In genomic region chr10:86943316-86944030, GRCh38 we compare ENCODE assay signal across 17 cellular contexts. TPM values are rescaled to one million over a fixed set of nuclear protein-coding genes. Genes with fewer than 3 reads are reported as not detected.
A peak's percentile ranks its signal among the peaks of the same experiment; 100 is the strongest.
DNase-seq lines count a peak whose midpoint lies in the region; ATAC-seq, FAIRE-seq and TF ChIP-seq lines count a peak whose summit lies in the region.
"Had no signal": no experiment of that assay in that cellular context is flagged by ENCODE, and none has a peak within 500 bp of the region (broad histone marks: within the 10 kb centered on the region; RNA-seq: fewer than 3 reads in every experiment).

No MANE protein-coding gene starts in this region.

- H3K9me3 Mint-ChIP-seq in activated naive CD4-positive, alpha-beta T cell treated with anti-CD3 and anti-CD28 coated beads, Interleukin-2, amount 10 ng/mL, durations not matched to agents 7 days and 5 days = no peaks in the 10 kb centered on the region

- H2AK5ac ChIP-seq in H1 (ENCODE audit: low read depth, low read length) = no peak overlapping the region

- H2BK12ac ChIP-seq in H1 (ENCODE audit: low read depth, low read length) = no peak overlapping the region

- peak overlapping the region; percentile 44; the same call in 1 of the 2 replicates for H2BK5ac ChIP-seq in H1 (ENCODE audit: low read depth, low read length)

- no peak for TF ChIP-seq RAD21 in H1 (IDR thresholded peaks at IDR 0.05 in 1 of 2, conservative IDR thresholded peaks at IDR 0.05 in 1 of 2; ENCODE audit: low read depth in 2 of 2, low read length in 2 of 2)

- H2AFZ ChIP-seq in H1 (ENCODE audit: low read length) = no peak overlapping the region

- H3K79me1 ChIP-seq in H1 (ENCODE audit: low read depth, low read length) = no peaks in the 10 kb centered on the region

- H3K27me3 Mint-ChIP-seq in activated naive CD4-positive, alpha-beta T cell treated with anti-CD3 and anti-CD28 coated beads, Interleukin-2, amount 10 ng/mL, durations not matched to agents 7 days and 5 days = peaks cover 13% of the 10 kb centered on the region

- no peak overlapping the region for H2BK20ac ChIP-seq in H1 (ENCODE audit: low read length)

- 96% methylated on average over 30 of the region's 30 CpGs; no CpG with 5 or more reads in 1 of the 2 experiments for WGBS in H1 (ENCODE audit: extremely low coverage in 1 of 2, insufficient coverage in 1 of 2, insufficient read length in 1 of 2, insufficient replicate concordance in 2 of 2, low coverage in 1 of 2, low lambda C conversion rate in 2 of 2, missing lambda C conversion rate in 1 of 2), 2 experiments
- WGBS in testis, 2 donors = 65 to 69% methylated on average over 27 to 30 of the region's 30 CpGs

- CTCF ChIA-PET in activated naive CD4-positive, alpha-beta T cell treated with anti-CD3 and anti-CD28 coated beads, Interleukin-2, amount 10 ng/mL, durations not matched to agents 7 days and 5 days (lab: Charles Lee) = interaction anchor here (0.8 to 3.2 kb wide), 4 partner anchors 13 to 23 kb away, joined by 3 to 14 read pairs (median 3); partner anchors contain the start of gene MMRN2
- CTCF ChIA-PET in H1 (lab: Charles Lee; ENCODE audit: partially characterized antibody) = interaction anchor here (0.9 to 26.4 kb wide), 16 partner anchors 9 to 258 kb away, joined by 3 to 975 read pairs (median 4); partner anchors contain the start of genes ADIRF, MMRN2 and SNCG

- H4K91ac ChIP-seq in H1 (replicated peaks; ENCODE audit: insufficient read length, low read length) = peak overlapping the region; percentile 47

- FAIRE-seq in H1 (lab: Jason Lieb, UNC) = no peak

- intact Hi-C loops in testis (cut with DNase I; ENCODE audit: low total_unique reads) = no loop called here

- peak overlapping the region; percentile 1 for H2BK15ac ChIP-seq in H1 (ENCODE audit: low read length)

- H3K27ac ChIP-seq in H1 (ENCODE audit: low read depth, low read length) (no peak overlapping the region), testis (no peak overlapping the region)

- H3K14ac ChIP-seq in H1 (ENCODE audit: insufficient read length) = no peak overlapping the region

- H3K18ac ChIP-seq in H1 (ENCODE audit: extremely low read depth, low read length) = no peak overlapping the region

- peaks cover 2 to 5% (median 3%) of the 10 kb centered on the region in 4 experiments; a peak in 6 of 7 replicates for H3K4me1 ChIP-seq in H1 (replicated peaks in 1 of 4; ENCODE audit: control insufficient read depth in 3 of 4, insufficient read depth in 4 of 4, low read length in 3 of 4)
- H3K4me1 ChIP-seq in testis = peaks cover 22% of the 10 kb centered on the region

- no peak overlapping the region for H3K23ac ChIP-seq in H1 (ENCODE audit: insufficient read length)

- TF ChIP-seq CTCF in H1 (IDR thresholded peaks at IDR 0.05; ENCODE audit: control extremely low read depth in 1 of 3, insufficient read depth in 1 of 3, low read depth in 1 of 3, low read length in 3 of 3) (no peak), testis (IDR thresholded peaks at IDR 0.05) (no peak)

- H2BK120ac ChIP-seq in H1 (replicated peaks; ENCODE audit: low read depth, low read length) = no peak overlapping the region

- H3K4me2 ChIP-seq in H1 (ENCODE audit: insufficient read depth in 1 of 2, low read depth in 2 of 2, low read length in 2 of 2) = no peak overlapping the region

- TF ChIP-seq POLR2A in H1 (IDR thresholded peaks at IDR 0.05; ENCODE audit: control extremely low read depth in 1 of 2, low read depth in 2 of 2, low read length in 2 of 2) = no peak
- TF ChIP-seq POLR2A in testis (IDR thresholded peaks at IDR 0.05) = no peak

- H3K4ac ChIP-seq in H1 (replicated peaks; ENCODE audit: insufficient read length, low read depth, low read length) = no peak overlapping the region

- H3K36me3 ChIP-seq in H1 (ENCODE audit: control insufficient read depth in 2 of 4, insufficient read depth in 4 of 4, low read length in 3 of 4) (no peaks in the 10 kb centered on the region), testis (ENCODE audit: low read depth, missing control alignments) (no peaks in the 10 kb centered on the region)

- no peak overlapping the region for H3K27ac Mint-ChIP-seq in activated naive CD4-positive, alpha-beta T cell treated with anti-CD3 and anti-CD28 coated beads, Interleukin-2, amount 10 ng/mL, durations not matched to agents 7 days and 5 days
- H3K27ac Mint-ChIP-seq: IgD-negative memory B cell had no signal

- peaks cover 34% of the 10 kb centered on the region for H3K4me1 Mint-ChIP-seq in activated naive CD4-positive, alpha-beta T cell treated with anti-CD3 and anti-CD28 coated beads, Interleukin-2, amount 10 ng/mL, durations not matched to agents 7 days and 5 days
- H3K4me1 Mint-ChIP-seq: CD14-positive monocyte had no signal

- no peaks in the 10 kb centered on the region for H3K79me2 ChIP-seq in H1 (ENCODE audit: control insufficient read depth in 1 of 2, insufficient read depth in 2 of 2, low read length in 2 of 2)

- no peak overlapping the region for H3K56ac ChIP-seq in H1 (replicated peaks; ENCODE audit: insufficient read length, low read depth, low read length)

- H4K8ac ChIP-seq in H1 (ENCODE audit: extremely low read depth, insufficient read depth, low read length) = no peak overlapping the region

- H3K9me3 ChIP-seq in H1 (ENCODE audit: insufficient read depth in 2 of 2, low read depth in 1 of 2, low read length in 1 of 2) = no peaks in the 10 kb centered on the region
- H3K9me3 ChIP-seq in testis = no peaks in the 10 kb centered on the region

- peak; percentile 17 for DNase-seq in activated naive CD4-positive, alpha-beta T cell treated with anti-CD3 and anti-CD28 coated beads, Interleukin-2, amount 10 ng/mL, durations not matched to agents 7 days and 5 days
- no peak for DNase-seq in activated naive CD4-positive, alpha-beta T cell (lab: John Stamatoyannopoulos, UW)
- DNase-seq in H1 (ENCODE audit: low read depth in 1 of 2, low spot score in 2 of 2) = no peak
- peak; percentile 86 for DNase-seq in mesenteric fat pad (ENCODE audit: low spot score)
- DNase-seq in testis = no peak
- no peak for DNase-seq in middle frontal gyrus (ENCODE audit: extremely low spot score, low spot score)
- DNase-seq in NCI-H2227 (lab: John Stamatoyannopoulos, UW; ENCODE audit: unreplicated experiment) = no peak
- DNase-seq: COR-L47, NCI-H1417, NCI-H2029, NCI-H2171 treated with DMSO at 0.1 percent for 48 hours, NCI-H510A treated with DMSO at 0.1 percent for 48 hours had no signal

- H3K27me3 ChIP-seq in H1 (replicated peaks in 1 of 4; ENCODE audit: control insufficient read depth in 3 of 4, extremely low read depth in 1 of 4, insufficient read depth in 3 of 4, low read length in 3 of 4) (peaks cover 0 to 1% (median 0%) of the 10 kb centered on the region in 4 experiments; a peak in 2 of 7 replicates), testis (no peaks in the 10 kb centered on the region)

- no peak overlapping the region for H3K4me3 Mint-ChIP-seq in activated naive CD4-positive, alpha-beta T cell treated with anti-CD3 and anti-CD28 coated beads, Interleukin-2, amount 10 ng/mL, durations not matched to agents 7 days and 5 days
- H3K4me3 Mint-ChIP-seq: CD14-positive monocyte, IgD-negative memory B cell had no signal

- H3K4me3 ChIP-seq in H1 (ENCODE audit: extremely low read depth in 1 of 4, insufficient read depth in 2 of 4, low read depth in 3 of 4, low read length in 4 of 4) (no peak overlapping the region), testis (peak overlapping the region; percentile 21 to 32)

- no peak overlapping the region for H3K9ac ChIP-seq in H1 (replicated peaks in 1 of 4; ENCODE audit: extremely low read depth in 1 of 4, low read depth in 3 of 4, low read length in 3 of 4)

- no peaks in the 10 kb centered on the region for H3K36me3 Mint-ChIP-seq in activated naive CD4-positive, alpha-beta T cell treated with anti-CD3 and anti-CD28 coated beads, Interleukin-2, amount 10 ng/mL, durations not matched to agents 7 days and 5 days
- H3K36me3 Mint-ChIP-seq: CD14-positive monocyte, IgD-negative memory B cell had no signal

- no peaks in the 10 kb centered on the region for H3K23me2 ChIP-seq in H1 (ENCODE audit: low read depth, low read length)

- no peak overlapping the region for H4K5ac ChIP-seq in H1 (ENCODE audit: insufficient read length, low read depth, low read length)

- no peak for ATAC-seq in HG03521 (IDR thresholded peaks at IDR 0.05; ENCODE audit: unreplicated experiment)

- POLR2A ChIA-PET in H1 (lab: Charles Lee; ENCODE audit: partially characterized antibody) = interaction anchor here (1.2 to 2.9 kb wide), 5 partner anchors 12 to 27 kb away, joined by 3 to 20 read pairs (median 5); partner anchors contain the start of genes ADIRF and SNCG

- H4K20me1 ChIP-seq in H1 (replicated peaks in 1 of 2; ENCODE audit: control insufficient read depth in 1 of 2, insufficient read depth in 2 of 2, low read length in 2 of 2) = no peaks in the 10 kb centered on the region

- TF ChIP-seq EP300 in H1 (IDR thresholded peaks at IDR 0.05; ENCODE audit: borderline replicate concordance in 1 of 2, low read depth in 2 of 2, low read length in 2 of 2) = no peak

RNA-seq across cellular contexts. Expression of gene MMRN2, which starts 13.9 kb away (rescaled TPM):
- total RNA-seq in H1 (2021; fragmentation: NEBNext Ultra II Directional; extraction: Animal tissue kit (Norgen Biotek cat#: 25700)) = 0.96 and 1.2 TPM in 2 replicates
- polyA plus RNA-seq in H1 (2011; rRNA removed) = 1.1 and 1.2 TPM in 2 replicates
- polyA plus RNA-seq in H1 (2011; cell fraction: cytosol; rRNA removed) = 3.0 TPM
- 2.9 TPM for polyA plus RNA-seq in H1 (2011; cell fraction: nucleus; rRNA removed)
- 0.52 to 2.5 TPM (median 2.0 TPM) in 4 replicates for polyA plus RNA-seq in H1 (2012, experiment 1 of 2)
- polyA plus RNA-seq in H1 (2012, experiment 2 of 2) = 0.93 TPM
- polyA plus RNA-seq in H1 (2013, experiment 1 of 2) = 2.1 TPM
- 1.8 TPM for polyA plus RNA-seq in H1 (2013, experiment 2 of 2)
- 2.3 and 2.7 TPM in 2 replicates for polyA minus RNA-seq in H1 (2011; rRNA and poly(A)+ RNA removed)
- polyA minus RNA-seq in H1 (2011; cell fraction: cytosol; rRNA and poly(A)+ RNA removed) = 1.1 TPM
- polyA minus RNA-seq in H1 (2011; cell fraction: nucleus; rRNA and poly(A)+ RNA removed) = 1.4 TPM
- total RNA-seq in mesenteric fat pad = 78.4 TPM
- total RNA-seq in testis = 10 to 100 TPM; 14.9 to 19.1 TPM
- 21.2 TPM for polyA plus RNA-seq in testis (ENCODE audit: insufficient read depth, low read depth, low replicate concordance)
- total RNA-seq: A673 had no signal
- polyA plus RNA-seq: IgD-negative memory B cell had no signal

RNA-seq across cellular contexts. Expression of gene SNCG, which starts 14.9 kb away (rescaled TPM):
- 4.4 and 4.8 TPM in 2 replicates for total RNA-seq in H1 (2021; fragmentation: NEBNext Ultra II Directional; extraction: Animal tissue kit (Norgen Biotek cat#: 25700))
- polyA plus RNA-seq in H1 (2011; rRNA removed) (12.2 and 14.6 TPM in 2 replicates), testis (ENCODE audit: insufficient read depth, low read depth, low replicate concordance) (30.3 TPM)
- polyA plus RNA-seq in H1 (2011; cell fraction: cytosol; rRNA removed) = 22.4 TPM
- 13.2 TPM for polyA plus RNA-seq in H1 (2011; cell fraction: nucleus; rRNA removed)
- polyA plus RNA-seq in H1 (2012, experiment 1 of 2) = 6.8 to 14.9 TPM (median 10.7 TPM) in 4 replicates
- 8.0 TPM for polyA plus RNA-seq in H1 (2012, experiment 2 of 2)
- polyA plus RNA-seq in H1 (2013, experiment 1 of 2) = 6.2 TPM
- 5.9 TPM for polyA plus RNA-seq in H1 (2013, experiment 2 of 2)
- polyA minus RNA-seq in H1 (2011; rRNA and poly(A)+ RNA removed) = 0.88 and 3.1 TPM in 2 replicates
- 3.0 TPM for polyA minus RNA-seq in H1 (2011; cell fraction: cytosol; rRNA and poly(A)+ RNA removed)
- 4.1 TPM for polyA minus RNA-seq in H1 (2011; cell fraction: nucleus; rRNA and poly(A)+ RNA removed)
- total RNA-seq in mesenteric fat pad (265 TPM), testis (1 to 10 TPM; 8.3 to 8.9 TPM)
- total RNA-seq: A673 had no signal
- polyA plus RNA-seq: CD14-positive monocyte, IgD-negative memory B cell had no signal

RNA-seq across cellular contexts. Expression of gene ADIRF, which starts 24.8 kb away (rescaled TPM):
- total RNA-seq in H1 (2021; fragmentation: NEBNext Ultra II Directional; extraction: Animal tissue kit (Norgen Biotek cat#: 25700)) = not detected in 2 replicates
- polyA plus RNA-seq in H1 (2011; rRNA removed) (not detected in 2 replicates), testis (ENCODE audit: insufficient read depth, low read depth, low replicate concordance) (85.6 TPM)
- polyA plus RNA-seq in H1 (2011; cell fraction: cytosol; rRNA removed) = not detected
- polyA plus RNA-seq in H1 (2011; cell fraction: nucleus; rRNA removed) = not detected
- not detected in 4 replicates for polyA plus RNA-seq in H1 (2012, experiment 1 of 2)
- polyA plus RNA-seq in H1 (2012, experiment 2 of 2) = not detected
- 0.08 TPM for polyA plus RNA-seq in H1 (2013, experiment 1 of 2)
- 0.20 TPM for polyA plus RNA-seq in H1 (2013, experiment 2 of 2)
- polyA minus RNA-seq in H1 (2011; rRNA and poly(A)+ RNA removed) = not detected in 2 replicates
- not detected for polyA minus RNA-seq in H1 (2011; cell fraction: cytosol; rRNA and poly(A)+ RNA removed)
- polyA minus RNA-seq in H1 (2011; cell fraction: nucleus; rRNA and poly(A)+ RNA removed) = not detected
- total RNA-seq in mesenteric fat pad (543 TPM), testis (10 to 100 TPM; 21.4 to 35.0 TPM)
- total RNA-seq: A673, H7 had no signal
- polyA plus RNA-seq: CD14-positive monocyte, IgD-negative memory B cell had no signal

Comparison
In these comparisons a context has a peak if more than half of its experiments do, and no peak if none do; other contexts are left out.
1. DNase-seq: peak in activated naive CD4-positive, alpha-beta T cell treated with anti-CD3 and anti-CD28 coated beads, Interleukin-2, amount 10 ng/mL, durations not matched to agents 7 days and 5 days (single experiment) and mesenteric fat pad (single experiment); none in activated naive CD4-positive, alpha-beta T cell (0 of 4), H1 (0 of 2), testis (single experiment), middle frontal gyrus (single experiment) and NCI-H2227 (single experiment).
2. H3K4me3 ChIP-seq: peak in testis (2 of 2); none in H1 (0 of 4).
3. RNA of gene SNCG, which starts 14.9 kb away (total RNA-seq): 265 TPM in mesenteric fat pad (single experiment); 8.3 to 8.9 TPM in testis and 4.4 to 4.8 TPM in H1; every median in the first group is over 10 times any median in the second.
4. RNA of gene ADIRF, which starts 24.8 kb away (total RNA-seq): 543 TPM in mesenteric fat pad (single experiment) and 21.4 to 35.0 TPM in testis; not detected in H1; every median in the first group is over 10 times any median in the second.